ENCODE assay signal across 22 cellular contexts in the genomic region with DNA sequence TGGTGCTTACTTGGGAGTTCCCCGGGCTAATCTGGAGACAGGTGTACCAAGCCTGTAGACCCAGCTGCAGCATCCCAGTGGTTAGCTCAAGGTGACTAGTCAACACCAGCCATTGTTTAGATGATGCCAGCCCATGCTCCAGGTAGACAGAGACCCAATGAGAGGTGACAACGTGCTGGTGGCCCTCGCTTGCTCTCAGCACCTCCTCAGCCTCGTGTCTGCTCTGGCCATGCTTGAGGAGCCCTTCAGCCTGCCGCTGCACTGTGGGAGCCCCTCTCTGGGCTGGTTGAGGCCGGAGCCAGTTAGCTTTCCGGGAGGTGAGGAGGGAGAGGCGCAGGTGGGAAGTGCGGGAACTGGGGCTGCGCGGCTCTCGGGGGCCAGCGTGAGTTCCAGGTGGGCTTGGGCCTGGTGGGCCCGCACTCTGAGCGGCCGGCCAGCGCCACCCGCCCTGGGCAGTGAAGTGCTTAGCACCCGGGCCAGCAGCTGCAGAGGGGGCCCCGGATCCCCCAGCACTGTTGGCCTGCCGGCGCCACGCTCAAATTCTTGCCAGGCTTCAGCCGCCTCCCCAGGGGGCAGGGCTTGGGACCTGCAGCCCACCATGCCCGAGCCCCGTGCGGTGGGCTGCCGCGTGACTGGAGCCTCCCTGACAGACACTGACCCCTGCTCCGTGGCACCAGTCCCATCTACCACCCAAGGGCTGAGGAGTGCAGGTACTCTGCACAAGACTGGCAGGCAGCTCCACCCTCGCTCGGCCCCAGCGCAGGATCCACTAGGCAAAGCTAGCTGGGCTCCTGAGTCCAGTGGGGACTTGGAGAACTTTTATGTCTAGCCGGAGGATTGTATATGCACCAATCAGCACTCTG.
"Had no signal": no experiment of that assay in that cellular context is flagged by ENCODE, and none has a peak within 500 bp of the region (broad histone marks: within the 10 kb centered on the region; RNA-seq: fewer than 3 reads in every experiment).

No MANE protein-coding gene starts in this region.

- H3K4me3 ChIP-seq: MG63 had no signal

- H3K27ac ChIP-seq: RWPE1 had no signal

- H3K36me3 ChIP-seq: MG63 had no signal

- DNase-seq: IMR-90, Karpas-422, KG1, MG63, NCI-H1092, NCI-H1105 treated with DMSO at 0.1 percent for 48 hours, NCI-H1417 treated with DMSO at 0.1 percent for 48 hours, NCI-H146, NCI-H1694 treated with DMSO at 0.1 percent for 48 hours, NCI-H1930, NCI-H2081 treated with DMSO at 0.1 percent for 48 hours, NCI-H2171, NCI-H226, NCI-H446, NCI-H510A, NCI-H524 treated with DMSO at 0.1 percent for 48 hours, NCI-H69, NCI-H774, SHP77, SK-N-SH had no signal

- H3K9ac ChIP-seq: SK-N-SH had no signal

- ATAC-seq: HepG2 had no signal

- H3K27me3 ChIP-seq: MG63 had no signal

- H3K9me3 ChIP-seq: MG63, SK-N-SH had no signal

- H3K4me2 ChIP-seq: SK-N-SH had no signal
